Comparison of ENCODE assay signal across 8 cellular contexts in the genomic region with DNA sequence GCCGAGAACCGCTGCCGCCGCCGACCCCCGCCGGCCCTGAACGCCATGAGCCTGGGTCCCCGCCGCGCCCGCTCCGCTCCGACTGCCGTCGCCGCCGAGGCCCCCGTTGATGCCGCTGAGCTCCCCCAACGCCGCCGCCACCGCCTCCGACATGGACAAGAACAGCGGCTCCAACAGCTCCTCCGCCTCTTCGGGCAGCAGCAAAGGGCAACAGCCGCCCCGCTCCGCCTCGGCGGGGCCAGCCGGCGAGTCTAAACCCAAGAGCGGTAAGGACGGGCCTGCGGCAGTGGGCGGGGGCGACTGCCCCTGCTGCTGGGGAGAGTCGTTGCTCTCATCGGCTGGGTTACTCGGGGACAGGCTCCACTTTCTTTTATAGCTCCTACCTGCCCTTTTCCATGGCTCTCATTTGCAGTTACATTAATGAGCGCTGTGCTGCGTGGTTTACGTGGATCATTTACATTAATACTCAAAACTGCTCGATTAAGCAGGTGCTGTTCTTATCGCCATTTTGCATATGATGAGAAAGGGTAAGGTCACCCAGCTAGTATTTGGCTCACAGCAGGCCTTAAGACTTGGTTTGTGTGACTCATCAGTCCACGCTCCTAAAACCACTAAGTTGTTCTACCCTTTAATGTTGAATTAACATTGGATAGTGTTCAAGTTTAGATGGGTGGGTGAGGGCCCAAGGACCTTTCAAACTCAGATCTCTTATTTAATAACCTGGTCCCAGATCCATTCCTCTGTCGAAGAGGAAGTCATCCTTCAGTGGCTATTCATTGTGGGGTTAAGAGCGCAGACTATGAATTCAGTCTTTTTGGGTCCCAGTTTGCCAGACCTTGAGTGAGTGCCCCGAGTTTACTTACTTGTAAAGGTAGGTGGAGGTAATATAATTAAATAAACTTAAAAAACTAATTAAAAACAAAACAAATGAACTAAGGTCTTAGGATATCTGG. TPM values are rescaled to one million over a fixed set of nuclear protein-coding genes. Genes with fewer than 3 reads are reported as not detected.
DNase-seq lines count a peak whose midpoint lies in the region; TF ChIP-seq lines count a peak whose summit lies in the region.

No MANE protein-coding gene starts in this region.

- H3K27ac ChIP-seq in HEK293 (ENCODE audit: extremely low read depth, low read depth, low read length): peak overlapping the region; percentile 81
- peak overlapping the region; percentile 92 for H3K27ac ChIP-seq in colonic mucosa

- CTCF ChIA-PET in HEK293 (lab: Yijun Ruan, JAX): interaction anchor here (0.7 to 1.6 kb wide), 3 partner anchors 11 to 67 kb away, joined by 3 read pairs; no protein-coding TSS in a partner anchor

- peak; percentile 19 for TF ChIP-seq CTCF in GM12873 (IDR thresholded peaks at IDR 0.05; ENCODE audit: insufficient read depth, low read depth, low read length, missing control alignments)
- TF ChIP-seq CTCF in HEK293 (tag by site-specific recombination; IDR thresholded peaks at IDR 0.05): peak; percentile 46; the same call in 1 of the 2 replicates
- TF ChIP-seq CTCF in colonic mucosa (IDR thresholded peaks at IDR 0.05): no peak
- TF ChIP-seq CTCF in lower leg skin (IDR thresholded peaks at IDR 0.05): no peak

- H3K4me1 ChIP-seq in HEK293 (ENCODE audit: control insufficient read depth, insufficient read depth, low read length) (peaks cover 18% of the 10 kb centered on the region), colonic mucosa (peaks cover 31% of the 10 kb centered on the region)

- no peaks in the 10 kb centered on the region for H3K9me3 ChIP-seq in HEK293 (ENCODE audit: control insufficient read depth, insufficient read depth, low read depth, low read length)
- no peaks in the 10 kb centered on the region for H3K9me3 ChIP-seq in colonic mucosa

- no peak for TF ChIP-seq POLR2A in lower leg skin (IDR thresholded peaks at IDR 0.05)

- WGBS in lower leg skin, 2 donors: 3 to 4% methylated on average over 23 to 35 of the region's 52 CpGs

- H3K36me3 ChIP-seq in HEK293 (ENCODE audit: control insufficient read depth in 2 of 2, insufficient read depth in 1 of 2, low read length in 2 of 2) (peaks cover 15 to 40% of the 10 kb centered on the region in 2 experiments; a peak in 2 of 3 replicates), colonic mucosa (no peaks in the 10 kb centered on the region)

- POLR2A ChIA-PET in HEK293 (lab: Yijun Ruan, JAX): interaction anchor here (0.6 to 2.0 kb wide), 7 partner anchors 15 to 76 kb away, joined by 3 to 14 read pairs (median 4); partner anchors contain the start of genes DYNLL1, POP5 and SRSF9

- H3K4me3 ChIP-seq in HEK293 (ENCODE audit: low read depth, low read length): peak overlapping the region; percentile 86
- peak overlapping the region; percentile 77 for H3K4me3 ChIP-seq in colonic mucosa
- peak overlapping the region; percentile 99 for H3K4me3 ChIP-seq in lower leg skin (ENCODE audit: low read depth, poor library complexity, severe bottlenecking)

- intact Hi-C loops in colonic mucosa (cut with DNase I) (no loop called here), lower leg skin (cut with DNase I; ENCODE audit: low total_unique reads) (loop anchor here (5.0 kb wide), 1 partner anchor 88 kb away; the partner anchor contains the start of genes GATC and TRIAP1)

- no peaks in the 10 kb centered on the region for H3K27me3 ChIP-seq in colonic mucosa

- peak overlapping the region; percentile 98 to 99 for H3K9ac ChIP-seq in colonic mucosa (ENCODE audit: low read depth in 2 of 2, low read length in 2 of 2)

- DNase-seq in MV-4-11 (lab: John Stamatoyannopoulos, UW) (peak; percentile 63), colonic mucosa (peak; percentile 46), lower leg skin (ENCODE audit: low spot score in 2 of 2) (peak in 1 of 2 donors; percentile 90), DMS114 treated with DMSO at 0.1 percent for 48 hours (lab: John Stamatoyannopoulos, UW; ENCODE audit: unreplicated experiment) (no peak)
- peak; percentile 21 for DNase-seq in activated CD4-positive, alpha-beta T cell treated with anti-CD3 and anti-CD28 coated beads for 1 hour
- peak; percentile 27 to 37 for DNase-seq in stimulated activated CD8-positive, alpha-beta memory T cell treated with anti-CD3 and anti-CD28 coated beads, Interleukin-2, amount 100 ng/mL, for 48 hours (ENCODE audit: low read depth in 2 of 2)

TF ChIP-seq in HEK293, 187 proteins besides CTCF, POLR2A, EP300 and RAD21 (continues in another document):
- TF ChIP-seq ZSCAN23 (tag by site-specific recombination; IDR thresholded peaks at IDR 0.05): no peak
- TF ChIP-seq ZNF366 (tag by site-specific recombination; conservative IDR thresholded peaks at IDR 0.05): peak; percentile 65
- TF ChIP-seq ZNF311 (tag by site-specific recombination; IDR thresholded peaks at IDR 0.05; ENCODE audit: borderline replicate concordance): no peak
- TF ChIP-seq FEZF1 (tag by site-specific recombination; IDR thresholded peaks at IDR 0.05): 0 out of 2 replicates have a peak, but pooled peaks have one; percentile 29
- TF ChIP-seq, protein P1, sequence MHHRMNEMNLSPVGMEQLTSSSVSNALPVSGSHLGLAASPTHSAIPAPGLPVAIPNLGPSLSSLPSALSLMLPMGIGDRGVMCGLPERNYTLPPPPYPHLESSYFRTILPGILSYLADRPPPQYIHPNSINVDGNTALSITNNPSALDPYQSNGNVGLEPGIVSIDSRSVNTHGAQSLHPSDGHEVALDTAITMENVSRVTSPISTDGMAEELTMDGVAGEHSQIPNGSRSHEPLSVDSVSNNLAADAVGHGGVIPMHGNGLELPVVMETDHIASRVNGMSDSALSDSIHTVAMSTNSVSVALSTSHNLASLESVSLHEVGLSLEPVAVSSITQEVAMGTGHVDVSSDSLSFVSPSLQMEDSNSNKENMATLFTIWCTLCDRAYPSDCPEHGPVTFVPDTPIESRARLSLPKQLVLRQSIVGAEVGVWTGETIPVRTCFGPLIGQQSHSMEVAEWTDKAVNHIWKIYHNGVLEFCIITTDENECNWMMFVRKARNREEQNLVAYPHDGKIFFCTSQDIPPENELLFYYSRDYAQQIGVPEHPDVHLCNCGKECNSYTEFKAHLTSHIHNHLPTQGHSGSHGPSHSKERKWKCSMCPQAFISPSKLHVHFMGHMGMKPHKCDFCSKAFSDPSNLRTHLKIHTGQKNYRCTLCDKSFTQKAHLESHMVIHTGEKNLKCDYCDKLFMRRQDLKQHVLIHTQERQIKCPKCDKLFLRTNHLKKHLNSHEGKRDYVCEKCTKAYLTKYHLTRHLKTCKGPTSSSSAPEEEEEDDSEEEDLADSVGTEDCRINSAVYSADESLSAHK (tag by site-specific recombination; IDR thresholded peaks at IDR 0.05): no peak
- TF ChIP-seq RBAK (tag by site-specific recombination; IDR thresholded peaks at IDR 0.05): no peak
- peak; percentile 69 for TF ChIP-seq EGR2 (tag by site-specific recombination; IDR thresholded peaks at IDR 0.05; ENCODE audit: low read depth)
- no peak for TF ChIP-seq ZNF114 (tag by site-specific recombination; IDR thresholded peaks at IDR 0.05)
- TF ChIP-seq ZNF423 (tag by site-specific recombination; IDR thresholded peaks at IDR 0.05): no peak
- peak; percentile 99 for TF ChIP-seq ZNF10 (tag by site-specific recombination; IDR thresholded peaks at IDR 0.05)
- TF ChIP-seq ZNF146 (tag by site-specific recombination; IDR thresholded peaks at IDR 0.05): no peak
- no peak for TF ChIP-seq ZNF692 (tag by site-specific recombination; IDR thresholded peaks at IDR 0.05)
- no peak for TF ChIP-seq ZNF791 (tag by site-specific recombination; IDR thresholded peaks at IDR 0.05)
- TF ChIP-seq PATZ1 (tag by site-specific recombination; IDR thresholded peaks at IDR 0.05): peak; percentile 74
- TF ChIP-seq ZNF747 (tag by site-specific recombination; IDR thresholded peaks at IDR 0.05): no peak
- peak; percentile 9; the same call in 1 of the 2 replicates for TF ChIP-seq PRDM1 (tag by site-specific recombination; IDR thresholded peaks at IDR 0.05)
- TF ChIP-seq ZNF202 (tag by site-specific recombination; IDR thresholded peaks at IDR 0.05; ENCODE audit: borderline replicate concordance): no peak
- peak; percentile 84 for TF ChIP-seq ZBTB17 (tag by site-specific recombination; IDR thresholded peaks at IDR 0.05)

RNA-seq across cellular contexts. Expression of gene RNF10, which starts 0.8 kb away (rescaled TPM):
- total RNA-seq in colonic mucosa (100 to 1,000 TPM; 199 to 226 TPM), lower leg skin (100 to 1,000 TPM in 3 of 4 donors, 10 to 100 TPM in 1; 99.9 to 162 (median 118) TPM)

RNA-seq across cellular contexts. Expression of gene COQ5, which starts 6.0 kb away (rescaled TPM):
- 10 to 100 TPM; 35.8 to 46.6 TPM for total RNA-seq in colonic mucosa
- total RNA-seq in lower leg skin: 10 to 100 TPM; 16.5 to 19.2 (median 18.3) TPM

RNA-seq across cellular contexts. Expression of gene DYNLL1, which starts 39.1 kb away (rescaled TPM):
- total RNA-seq in colonic mucosa: 100 to 1,000 TPM; 359 to 463 TPM
- total RNA-seq in lower leg skin: 100 to 1,000 TPM; 310 to 529 (median 388) TPM

RNA-seq across cellular contexts. Expression of gene POP5, which starts 46.2 kb away (rescaled TPM):
- total RNA-seq in colonic mucosa: 10 to 100 TPM; 22.8 to 77.7 TPM
- 10 to 100 TPM in 3 of 4 donors, 1 to 10 TPM in 1; 7.5 to 26.9 (median 22.5) TPM for total RNA-seq in lower leg skin

Comparison
In these comparisons a context has a peak if more than half of its experiments do, and no peak if none do; other contexts are left out.
1. CTCF ChIP-seq: peak in GM12873 (single experiment) and HEK293 (single experiment); none in colonic mucosa (single experiment) and lower leg skin (0 of 3).
2. Peak in every context shown above with its lines, with median percentiles within 50 percentile points of each other: H3K4me3 ChIP-seq.